Comparison of ENCODE assay signal across 20 cellular contexts in the genomic region with DNA sequence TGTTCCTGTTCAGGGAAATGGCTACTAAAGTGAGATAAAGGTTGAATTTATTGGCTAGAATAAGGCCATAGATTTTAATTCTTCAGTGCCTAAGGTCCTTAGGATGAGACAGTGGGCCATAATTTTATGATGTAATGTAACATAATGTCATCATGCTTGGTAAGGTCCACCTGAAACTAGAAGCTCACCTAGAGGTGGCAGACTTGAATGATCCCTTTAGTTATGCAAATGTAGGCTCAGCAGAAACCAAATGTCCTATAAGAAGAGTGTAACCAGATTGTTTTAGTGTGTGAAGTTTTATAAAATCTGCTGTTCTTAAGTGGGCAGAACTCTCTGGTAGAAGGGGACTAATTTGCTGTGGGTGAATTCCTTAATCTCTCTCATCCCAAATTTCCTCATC. TPM values are rescaled to one million over a fixed set of nuclear protein-coding genes. Genes with fewer than 3 reads are reported as not detected.
A peak's percentile ranks its signal among the peaks of the same experiment; 100 is the strongest.
DNase-seq lines count a peak whose midpoint lies in the region; ATAC-seq, FAIRE-seq and TF ChIP-seq lines count a peak whose summit lies in the region.
"Had no signal": no experiment of that assay in that cellular context is flagged by ENCODE, and none has a peak within 500 bp of the region (broad histone marks: within the 10 kb centered on the region; RNA-seq: fewer than 3 reads in every experiment).

No MANE protein-coding gene starts in this region.

- H3K27me3 ChIP-seq in H7 (ENCODE audit: control insufficient read depth, insufficient read depth, low read length) = no peaks in the 10 kb centered on the region
- no peaks in the 10 kb centered on the region for H3K27me3 ChIP-seq in Karpas-422 (ENCODE audit: low read length)
- no peaks in the 10 kb centered on the region for H3K27me3 ChIP-seq in K562 (ENCODE audit: control insufficient read depth in 2 of 2, insufficient read depth in 2 of 2, low read length in 2 of 2)
- H3K27me3 ChIP-seq: BLaER1 had no signal

- BruUV-seq in K562 (replicated peaks; lab: Mats Ljungman, UMichigan) = no TSS peak

- no peak overlapping the region for H3K27ac Mint-ChIP-seq in activated CD4-positive, alpha-beta memory T cell treated with anti-CD3 and anti-CD28 coated beads for 36 hours
- H3K27ac Mint-ChIP-seq in HFFc6 = no peak overlapping the region
- no peak overlapping the region for H3K27ac Mint-ChIP-seq in activated CD8-positive, alpha-beta memory T cell treated with anti-CD3 and anti-CD28 coated beads, Interleukin-2, amount 10 ng/mL, durations not matched to agents 7 days and 5 days

- TF ChIP-seq POLR2A in K562 (conservative IDR thresholded peaks at IDR 0.05) = no peak

- TF ChIP-seq RAD21 in K562 (CRISPR knock-in tag; conservative IDR thresholded peaks at IDR 0.05 in 1 of 2, IDR thresholded peaks at IDR 0.05 in 1 of 2) = no peak

- no peaks in the 10 kb centered on the region for H3K9me3 ChIP-seq in Karpas-422 (ENCODE audit: low read length)
- no peaks in the 10 kb centered on the region for H3K9me3 ChIP-seq in K562 (replicated peaks; ENCODE audit: control insufficient read depth, insufficient read depth, low read depth, low read length)
- H3K9me3 ChIP-seq: Caco-2 had no signal

- no peak for ATAC-seq in K562
- ATAC-seq in left colon = peak; percentile 36
- ATAC-seq in HG02588 (IDR thresholded peaks at IDR 0.05; ENCODE audit: unreplicated experiment) = no peak
- ATAC-seq in activated CD8-positive, alpha-beta memory T cell treated with anti-CD3 and anti-CD28 coated beads, Interleukin-2, amount 10 ng/mL, durations not matched to agents 7 days and 5 days = no peak

- TF ChIP-seq CTCF in K562 (IDR thresholded peaks at IDR 0.05 in 2 of 3, conservative IDR thresholded peaks at IDR 0.05 in 1 of 3; ENCODE audit: insufficient read depth in 2 of 3, low read depth in 1 of 3, low read length in 3 of 3) (no peak), HFFc6 (IDR thresholded peaks at IDR 0.05) (no peak)

- no peaks in the 10 kb centered on the region for H3K36me3 Mint-ChIP-seq in activated CD4-positive, alpha-beta memory T cell treated with anti-CD3 and anti-CD28 coated beads for 36 hours
- 0 out of 2 replicates have a peak, but pooled peaks cover 4% of the 10 kb centered on the region for H3K36me3 Mint-ChIP-seq in HFFc6 (ENCODE audit: low read depth)
- peaks cover 5% of the 10 kb centered on the region for H3K36me3 Mint-ChIP-seq in activated CD8-positive, alpha-beta memory T cell treated with anti-CD3 and anti-CD28 coated beads, Interleukin-2, amount 10 ng/mL, durations not matched to agents 7 days and 5 days
- H3K36me3 Mint-ChIP-seq: CD8-positive, alpha-beta memory T cell had no signal

- in situ Hi-C loops in K562 (cut with MboI) = no loop called here

- no peak for FAIRE-seq in K562 (lab: Jason Lieb, UNC)
- FAIRE-seq: GM12892, GM19239, H54, HTR-8/SVneo had no signal

- H4K20me1 ChIP-seq in Karpas-422 (ENCODE audit: insufficient read depth, low read depth, low read length) (no peaks in the 10 kb centered on the region), K562 (replicated peaks; ENCODE audit: control insufficient read depth, insufficient read depth, low read length) (no peaks in the 10 kb centered on the region)
- H4K20me1 ChIP-seq: BLaER1 had no signal

- DNase-seq in H7 (peak; percentile 38), Karpas-422 (no peak), K562 (ENCODE audit: extremely low read depth in 1 of 4, low spot score in 3 of 4) (no peak), left colon (no peak), HFFc6 (no peak)
- no peak for DNase-seq in activated CD4-positive, alpha-beta memory T cell treated with anti-CD3 and anti-CD28 coated beads for 36 hours
- DNase-seq in activated CD8-positive, alpha-beta memory T cell treated with anti-CD3 and anti-CD28 coated beads, Interleukin-2, amount 10 ng/mL, durations not matched to agents 7 days and 5 days = no peak
- DNase-seq: 8988T; AML-193; Caco-2; CD8-positive, alpha-beta memory T cell; DND-41; GDM1; KBM-7 had no signal

- H3K9ac ChIP-seq in Karpas-422 (ENCODE audit: low read length) (no peak overlapping the region), K562 (ENCODE audit: insufficient read depth in 1 of 2, low read depth in 2 of 2, low read length in 2 of 2) (no peak overlapping the region)
- H3K9ac ChIP-seq: BLaER1 had no signal

- no peaks in the 10 kb centered on the region for H3K79me2 ChIP-seq in Karpas-422 (ENCODE audit: low read length)
- H3K79me2 ChIP-seq in K562 (ENCODE audit: control insufficient read depth, insufficient read depth, low read length) = no peaks in the 10 kb centered on the region

- TF ChIP-seq EP300 in K562 (IDR thresholded peaks at IDR 0.05; ENCODE audit: low read length) = no peak

- H3K4me2 ChIP-seq in Karpas-422 (ENCODE audit: low read depth, low read length, poor library complexity, severe bottlenecking) = no peak overlapping the region
- no peak overlapping the region for H3K4me2 ChIP-seq in K562 (ENCODE audit: insufficient read depth, low read length)
- H3K4me2 ChIP-seq: BLaER1 had no signal

- intact Hi-C loops in K562 (cut with micrococcal nuclease) = no loop called here
- intact Hi-C loops in left colon (cut with DNase I, micrococcal nuclease) = no loop called here
- intact Hi-C loops in activated CD4-positive, alpha-beta memory T cell treated with anti-CD3 and anti-CD28 coated beads for 36 hours (cut with micrococcal nuclease) = no loop called here

- no peak overlapping the region for H3K4me3 Mint-ChIP-seq in activated CD4-positive, alpha-beta memory T cell treated with anti-CD3 and anti-CD28 coated beads for 36 hours
- H3K4me3 Mint-ChIP-seq in HFFc6 = no peak overlapping the region
- no peak overlapping the region for H3K4me3 Mint-ChIP-seq in activated CD8-positive, alpha-beta memory T cell treated with anti-CD3 and anti-CD28 coated beads, Interleukin-2, amount 10 ng/mL, durations not matched to agents 7 days and 5 days
- H3K4me3 Mint-ChIP-seq: CD8-positive, alpha-beta memory T cell had no signal

- H3K9me2 ChIP-seq in Karpas-422 (replicated peaks; ENCODE audit: insufficient read depth, low read length) = no peaks in the 10 kb centered on the region; the same call in 1 of the 2 replicates

- no peak overlapping the region for H3K4me3 ChIP-seq in H7 (ENCODE audit: insufficient read depth, low read depth, low read length)
- no peak overlapping the region for H3K4me3 ChIP-seq in Karpas-422 (ENCODE audit: low read length)
- no peak overlapping the region for H3K4me3 ChIP-seq in K562
- H3K4me3 ChIP-seq: BLaER1 had no signal

- H3K27me3 Mint-ChIP-seq in activated CD4-positive, alpha-beta memory T cell treated with anti-CD3 and anti-CD28 coated beads for 36 hours = no peaks in the 10 kb centered on the region
- peaks cover 4% of the 10 kb centered on the region; the same call in 1 of the 2 replicates for H3K27me3 Mint-ChIP-seq in HFFc6 (ENCODE audit: insufficient read depth)
- H3K27me3 Mint-ChIP-seq in activated CD8-positive, alpha-beta memory T cell treated with anti-CD3 and anti-CD28 coated beads, Interleukin-2, amount 10 ng/mL, durations not matched to agents 7 days and 5 days = no peaks in the 10 kb centered on the region
- H3K27me3 Mint-ChIP-seq: CD8-positive, alpha-beta memory T cell had no signal

- no peaks in the 10 kb centered on the region for H3K9me3 Mint-ChIP-seq in activated CD4-positive, alpha-beta memory T cell treated with anti-CD3 and anti-CD28 coated beads for 36 hours
- H3K9me3 Mint-ChIP-seq in HFFc6 = no peaks in the 10 kb centered on the region
- peaks cover 3% of the 10 kb centered on the region for H3K9me3 Mint-ChIP-seq in activated CD8-positive, alpha-beta memory T cell treated with anti-CD3 and anti-CD28 coated beads, Interleukin-2, amount 10 ng/mL, durations not matched to agents 7 days and 5 days (ENCODE audit: low read depth)
- H3K9me3 Mint-ChIP-seq: CD8-positive, alpha-beta memory T cell had no signal

- peaks cover 2% of the 10 kb centered on the region for H3K4me1 Mint-ChIP-seq in activated CD4-positive, alpha-beta memory T cell treated with anti-CD3 and anti-CD28 coated beads for 36 hours (ENCODE audit: low read depth)
- peaks cover 15% of the 10 kb centered on the region for H3K4me1 Mint-ChIP-seq in HFFc6 (ENCODE audit: low read depth)
- no peaks in the 10 kb centered on the region for H3K4me1 Mint-ChIP-seq in activated CD8-positive, alpha-beta memory T cell treated with anti-CD3 and anti-CD28 coated beads, Interleukin-2, amount 10 ng/mL, durations not matched to agents 7 days and 5 days
- H3K4me1 Mint-ChIP-seq: CD8-positive, alpha-beta memory T cell had no signal

- H2AFZ ChIP-seq in Karpas-422 (ENCODE audit: low read length) (peak overlapping the region; percentile 33; the same call in 1 of the 2 replicates), K562 (ENCODE audit: low read depth, low read length) (peak overlapping the region; percentile 39; the same call in 1 of the 2 replicates)

- CTCF ChIA-PET in K562 (lab: Yijun Ruan, JAX; ENCODE audit: low intra/inter-chr PET ratio) = no interaction called here
- CTCF ChIA-PET in activated CD4-positive, alpha-beta memory T cell treated with anti-CD3 and anti-CD28 coated beads for 36 hours (lab: Charles Lee) = interaction anchor here (1.0 kb wide), 1 partner anchor 10 kb away, joined by 5 read pairs; no protein-coding TSS in a partner anchor
- CTCF ChIA-PET in activated CD8-positive, alpha-beta memory T cell treated with anti-CD3 and anti-CD28 coated beads, Interleukin-2, amount 10 ng/mL, durations not matched to agents 7 days and 5 days (lab: Charles Lee) = interaction anchor here (0.9 kb wide), 1 partner anchor 62 kb away, joined by 3 read pairs; the partner anchor contains the start of gene CERS2

- H3K4me1 ChIP-seq in Karpas-422 (ENCODE audit: low read length) (peaks cover 7% of the 10 kb centered on the region), K562 (replicated peaks in 1 of 2; ENCODE audit: control insufficient read depth in 2 of 2, insufficient read depth in 2 of 2, low read length in 2 of 2) (no peaks in the 10 kb centered on the region; a peak in 1 of 5 replicates)
- H3K4me1 ChIP-seq: BLaER1, Caco-2 had no signal

- H3K27ac ChIP-seq in Karpas-422 (ENCODE audit: low read length) (no peak overlapping the region), K562 (ENCODE audit: extremely low read depth, low read depth, low read length) (no peak overlapping the region)
- H3K27ac ChIP-seq: BLaER1 had no signal

- no peaks in the 10 kb centered on the region for H3K36me3 ChIP-seq in H7 (replicated peaks; ENCODE audit: control insufficient read depth, insufficient read depth, low read length)
- H3K36me3 ChIP-seq in Karpas-422 (ENCODE audit: insufficient read depth, low read length) = no peaks in the 10 kb centered on the region
- H3K36me3 ChIP-seq in K562 (ENCODE audit: control insufficient read depth, insufficient read depth, low read length) = no peaks in the 10 kb centered on the region
- H3K36me3 ChIP-seq: BLaER1 had no signal

- POLR2A ChIA-PET in K562 (lab: Yijun Ruan, JAX) = interaction anchor here (0.7 to 1.9 kb wide), 3 partner anchors 10 to 341 kb away, joined by 3 to 7 read pairs (median 5); partner anchors contain the start of gene PSMD4
- POLR2A ChIA-PET in activated CD4-positive, alpha-beta memory T cell treated with anti-CD3 and anti-CD28 coated beads for 36 hours (lab: Charles Lee) = interaction anchor here (1.1 kb wide), 1 partner anchor 44 kb away, joined by 5 read pairs; no protein-coding TSS in a partner anchor

- H3K9me1 ChIP-seq in K562 (ENCODE audit: control insufficient read depth, insufficient read depth, low read length) = no peaks in the 10 kb centered on the region

RNA-seq across cellular contexts. Expression of gene SETDB1, which starts 13.5 kb away (rescaled TPM):
- 67.9 and 74.9 TPM in 2 replicates for total RNA-seq in H7 (2014; rRNA removed; shearing (Covaris generic))
- total RNA-seq in Karpas-422 (2014; rRNA removed; shearing (Covaris generic); ENCODE audit: low replicate concordance) = 47.0 and 60.1 TPM in 2 replicates
- 217 and 258 TPM in 2 replicates for total RNA-seq in K562 (2011; cell fraction: chromatin; rRNA removed; ENCODE audit: low replicate concordance)
- 89.1 and 94.5 TPM in 2 replicates for total RNA-seq in K562 (2011; cell fraction: nucleolus; rRNA removed)
- 122 and 127 TPM in 2 replicates for total RNA-seq in K562 (2011; cell fraction: nucleoplasm; rRNA removed)
- total RNA-seq in K562 (2014; rRNA removed) (24.0 and 33.0 TPM in 2 replicates), K562 (2014; rRNA removed; fragmentation: Illumina TruSeq; extraction: Trizol) (44.5 and 48.9 TPM in 2 replicates), K562 (2015; rRNA removed; fragmentation: Illumina TruSeq; extraction: Trizol) (38.0 and 38.2 TPM in 2 replicates), K562 (2021) (43.8 and 46.3 TPM in 2 replicates), left colon (10 to 100 TPM; 35.7 to 38.9 TPM)
- polyA plus RNA-seq in K562 (2011; rRNA removed) (64.4 and 66.9 TPM in 2 replicates), K562 (2014; fragmentation: Illumina TruSeq; extraction: Trizol) (43.9 and 50.1 TPM in 2 replicates), K562 (2014; fragmentation: Nextera tagmentation; extraction: Ambion mirVana) (10 to 100 TPM; 21.5 to 21.8 TPM), K562 (2014; rRNA removed) (36.3 and 42.0 TPM in 2 replicates)
- 26.5 and 39.1 TPM in 2 replicates for polyA plus RNA-seq in K562 (2011; cell fraction: cytosol; rRNA removed)
- 77.6 and 108 TPM in 2 replicates for polyA plus RNA-seq in K562 (2011; cell fraction: nucleus; rRNA removed)
- 35.4 and 36.2 TPM in 2 replicates for polyA plus RNA-seq in K562 (2012)
- polyA minus RNA-seq in K562 (2011; rRNA and poly(A)+ RNA removed) = 128 and 129 TPM in 2 replicates
- polyA minus RNA-seq in K562 (2011; cell fraction: cytosol; rRNA and poly(A)+ RNA removed) = 31.8 and 36.6 TPM in 2 replicates
- polyA minus RNA-seq in K562 (2011; cell fraction: nucleus; rRNA and poly(A)+ RNA removed) = 26.4 and 49.3 TPM in 2 replicates
- 10 to 100 TPM; 42.3 to 50.0 TPM for total RNA-seq in activated CD4-positive, alpha-beta memory T cell treated with anti-CD3 and anti-CD28 coated beads for 36 hours
- total RNA-seq in HFFc6 (2021; fragmentation: NEBNext Ultra II Directional; extraction: Animal tissue kit (Norgen Biotek cat#: 25700)) = 10 to 100 TPM; 21.0 to 25.7 (median 23.4) TPM
- total RNA-seq in activated CD8-positive, alpha-beta memory T cell treated with anti-CD3 and anti-CD28 coated beads, Interleukin-2, amount 10 ng/mL, durations not matched to agents 7 days and 5 days = 10 to 100 TPM; 61.5 to 67.6 TPM

RNA-seq across cellular contexts. Expression of gene CTXND2, which starts 25.7 kb away (rescaled TPM):
- not detected in 2 replicates for total RNA-seq in H7 (2014; rRNA removed; shearing (Covaris generic))
- total RNA-seq in Karpas-422 (2014; rRNA removed; shearing (Covaris generic); ENCODE audit: low replicate concordance) = not detected in 2 replicates
- not detected in 2 replicates for total RNA-seq in K562 (2011; cell fraction: chromatin; rRNA removed; ENCODE audit: low replicate concordance)
- total RNA-seq in K562 (2011; cell fraction: nucleolus; rRNA removed) = not detected in 2 replicates
- total RNA-seq in K562 (2011; cell fraction: nucleoplasm; rRNA removed) = not detected in 2 replicates
- total RNA-seq in K562 (2014; rRNA removed) (not detected in 2 replicates), K562 (2014; rRNA removed; fragmentation: Illumina TruSeq; extraction: Trizol) (not detected in 2 replicates), K562 (2015; rRNA removed; fragmentation: Illumina TruSeq; extraction: Trizol) (not detected in 2 replicates), K562 (2021) (not detected in 2 replicates), left colon (not detected)
- polyA plus RNA-seq in K562 (2011; rRNA removed) (not detected in 2 replicates), K562 (2014; fragmentation: Illumina TruSeq; extraction: Trizol) (not detected in 2 replicates), K562 (2014; fragmentation: Nextera tagmentation; extraction: Ambion mirVana) (not detected), K562 (2014; rRNA removed) (not detected in 2 replicates)
- polyA plus RNA-seq in K562 (2011; cell fraction: cytosol; rRNA removed) = 0.07 TPM in 1 of 2 replicates, not detected in the other
- not detected in 2 replicates for polyA plus RNA-seq in K562 (2011; cell fraction: nucleus; rRNA removed)
- polyA plus RNA-seq in K562 (2012) = not detected in 2 replicates
- polyA minus RNA-seq in K562 (2011; rRNA and poly(A)+ RNA removed) = not detected in 2 replicates
- not detected in 2 replicates for polyA minus RNA-seq in K562 (2011; cell fraction: cytosol; rRNA and poly(A)+ RNA removed)
- polyA minus RNA-seq in K562 (2011; cell fraction: nucleus; rRNA and poly(A)+ RNA removed) = not detected in 2 replicates
- total RNA-seq in activated CD4-positive, alpha-beta memory T cell treated with anti-CD3 and anti-CD28 coated beads for 36 hours = not detected
- total RNA-seq in HFFc6 (2021; fragmentation: NEBNext Ultra II Directional; extraction: Animal tissue kit (Norgen Biotek cat#: 25700)) = not detected
- not detected for total RNA-seq in activated CD8-positive, alpha-beta memory T cell treated with anti-CD3 and anti-CD28 coated beads, Interleukin-2, amount 10 ng/mL, durations not matched to agents 7 days and 5 days
- total RNA-seq: Caco-2; CD8-positive, alpha-beta memory T cell had no signal
- polyA plus RNA-seq: CD8-positive, alpha-beta memory T cell had no signal

RNA-seq across cellular contexts. Expression of gene ARNT, which starts 36.2 kb away (rescaled TPM):
- total RNA-seq in H7 (2014; rRNA removed; shearing (Covaris generic)) = 38.6 and 53.4 TPM in 2 replicates
- total RNA-seq in Karpas-422 (2014; rRNA removed; shearing (Covaris generic); ENCODE audit: low replicate concordance) = 26.7 and 32.0 TPM in 2 replicates
- total RNA-seq in K562 (2011; cell fraction: chromatin; rRNA removed; ENCODE audit: low replicate concordance) = 58.0 and 102 TPM in 2 replicates
- total RNA-seq in K562 (2011; cell fraction: nucleolus; rRNA removed) = 29.4 and 37.9 TPM in 2 replicates
- 63.1 and 95.9 TPM in 2 replicates for total RNA-seq in K562 (2011; cell fraction: nucleoplasm; rRNA removed)
- total RNA-seq in K562 (2014; rRNA removed) (22.9 and 26.0 TPM in 2 replicates), K562 (2014; rRNA removed; fragmentation: Illumina TruSeq; extraction: Trizol) (25.4 and 33.8 TPM in 2 replicates), K562 (2015; rRNA removed; fragmentation: Illumina TruSeq; extraction: Trizol) (24.1 and 24.5 TPM in 2 replicates), K562 (2021) (28.3 and 29.2 TPM in 2 replicates), left colon (10 to 100 TPM; 36.9 to 43.1 TPM)
- polyA plus RNA-seq in K562 (2011; rRNA removed) (40.2 and 41.8 TPM in 2 replicates), K562 (2014; fragmentation: Illumina TruSeq; extraction: Trizol) (33.5 and 35.0 TPM in 2 replicates), K562 (2014; fragmentation: Nextera tagmentation; extraction: Ambion mirVana) (10 to 100 TPM in 1 of 2 experiments, 1 to 10 TPM in 1; 7.4 to 19.9 TPM), K562 (2014; rRNA removed) (21.9 and 23.9 TPM in 2 replicates)
- polyA plus RNA-seq in K562 (2011; cell fraction: cytosol; rRNA removed) = 30.1 and 33.6 TPM in 2 replicates
- polyA plus RNA-seq in K562 (2011; cell fraction: nucleus; rRNA removed) = 47.7 and 48.1 TPM in 2 replicates
- 21.9 and 35.8 TPM in 2 replicates for polyA plus RNA-seq in K562 (2012)
- polyA minus RNA-seq in K562 (2011; rRNA and poly(A)+ RNA removed) = 64.6 and 65.9 TPM in 2 replicates
- 26.5 and 27.6 TPM in 2 replicates for polyA minus RNA-seq in K562 (2011; cell fraction: cytosol; rRNA and poly(A)+ RNA removed)
- polyA minus RNA-seq in K562 (2011; cell fraction: nucleus; rRNA and poly(A)+ RNA removed) = 18.3 and 34.0 TPM in 2 replicates
- total RNA-seq in activated CD4-positive, alpha-beta memory T cell treated with anti-CD3 and anti-CD28 coated beads for 36 hours = 10 to 100 TPM; 31.1 to 32.3 TPM
- total RNA-seq in HFFc6 (2021; fragmentation: NEBNext Ultra II Directional; extraction: Animal tissue kit (Norgen Biotek cat#: 25700)) = 10 to 100 TPM; 21.7 to 28.0 (median 25.2) TPM
- total RNA-seq in activated CD8-positive, alpha-beta memory T cell treated with anti-CD3 and anti-CD28 coated beads, Interleukin-2, amount 10 ng/mL, durations not matched to agents 7 days and 5 days = 10 to 100 TPM; 35.7 to 49.7 TPM
